19 cellular contexts compared by ENCODE assay signal in the genomic region with DNA sequence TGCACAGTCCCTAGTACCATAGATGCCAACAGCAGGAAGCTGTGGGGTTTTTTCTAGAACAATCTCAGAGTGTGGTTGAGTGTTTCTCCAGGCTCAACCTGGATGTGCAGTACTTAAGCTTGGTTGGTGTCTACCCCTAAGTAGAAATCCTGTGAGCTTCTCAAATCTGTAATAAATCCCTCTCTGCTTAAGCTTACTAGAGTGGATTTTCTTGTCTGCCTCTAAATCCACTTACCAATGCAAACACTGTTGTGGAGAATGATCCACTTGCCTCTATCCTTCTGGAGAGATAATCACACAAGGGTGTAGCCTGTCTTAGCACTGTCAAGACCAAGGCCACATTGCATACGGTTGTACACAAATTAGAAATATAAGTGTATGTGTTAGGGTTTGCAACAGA.
"Had no signal": no experiment of that assay in that cellular context is flagged by ENCODE, and none has a peak within 500 bp of the region (broad histone marks: within the 10 kb centered on the region; RNA-seq: fewer than 3 reads in every experiment).

No MANE protein-coding gene starts in this region.

- DNase-seq: dorsolateral prefrontal cortex; effector CD8-positive, alpha-beta T cell; foreskin melanocyte; head of caudate nucleus; kidney; left cardiac atrium; left ventricle myocardium inferior; mesenchymal stem cell; midbrain; naive B cell; occipital lobe; pancreas; right cardiac atrium; small intestine; stimulated activated CD4-positive, alpha-beta T cell treated with anti-CD3 and anti-CD28 coated beads, Interleukin-12 subunit alpha, Interleukin-12 subunit beta, amount 100 ng/mL, for 4 hours; stimulated activated naive CD8-positive, alpha-beta T cell treated with anti-CD3 and anti-CD28 coated beads, Interleukin-15, Interleukin-2, amounts not matched to agents 100 U/mL and 50 U/mL, for 24 hours; tibial artery; uterus had no signal

- ATAC-seq: stimulated activated effector memory CD8-positive, alpha-beta T cell treated with anti-CD3 and anti-CD28 coated beads, Interleukin-12 subunit alpha, Interleukin-12 subunit beta, amount 100 ng/mL, for 72 hours; stimulated activated naive CD8-positive, alpha-beta T cell treated with anti-CD3 and anti-CD28 coated beads, Interleukin-15, Interleukin-2, amounts not matched to agents 100 U/mL and 50 U/mL, for 24 hours had no signal
